Comparison of ENCODE assay signal across 8 cellular contexts in genomic region chr18:9771261-9771976, GRCh38.
A peak's percentile ranks its signal among the peaks of the same experiment; 100 is the strongest.
DNase-seq lines count a peak whose midpoint lies in the region; ATAC-seq and TF ChIP-seq lines count a peak whose summit lies in the region.

No MANE protein-coding gene starts in this region.

- no peak overlapping the region for H3K4me3 ChIP-seq in WI38 (ENCODE audit: low read depth, low read length)

- peak; percentile 73 for ATAC-seq in GM19023 (IDR thresholded peaks at IDR 0.05; ENCODE audit: unreplicated experiment)

- DNase-seq in AG08396 (ENCODE audit: low spot score) (peak; percentile 74), Kasumi-1 (lab: John Stamatoyannopoulos, UW) (peak; percentile 53), caudate nucleus (lab: John Stamatoyannopoulos, UW) (peak in 57 of 61 donors; percentile 30 to 88 (median 69)), kidney tubule cell (ENCODE audit: low spot score) (peak; percentile 84), NCI-H1105 treated with DMSO at 0.1 percent for 48 hours (lab: John Stamatoyannopoulos, UW) (no peak)
- DNase-seq in stimulated activated CD4-positive, alpha-beta T cell treated with anti-CD3 and anti-CD28 coated beads, Interleukin-15, amount 100 ng/mL, for 48 hours (ENCODE audit: low read depth in 2 of 2): peak; percentile 31 to 56

- peak overlapping the region; percentile 56 for H3K27ac ChIP-seq in caudate nucleus (ENCODE audit: low read depth, low read length)

- peak; percentile 99 for TF ChIP-seq CTCF in WI38 (IDR thresholded peaks at IDR 0.05; ENCODE audit: low read depth, low read length)
